8 cellular contexts compared by ENCODE assay signal in the genomic region with DNA sequence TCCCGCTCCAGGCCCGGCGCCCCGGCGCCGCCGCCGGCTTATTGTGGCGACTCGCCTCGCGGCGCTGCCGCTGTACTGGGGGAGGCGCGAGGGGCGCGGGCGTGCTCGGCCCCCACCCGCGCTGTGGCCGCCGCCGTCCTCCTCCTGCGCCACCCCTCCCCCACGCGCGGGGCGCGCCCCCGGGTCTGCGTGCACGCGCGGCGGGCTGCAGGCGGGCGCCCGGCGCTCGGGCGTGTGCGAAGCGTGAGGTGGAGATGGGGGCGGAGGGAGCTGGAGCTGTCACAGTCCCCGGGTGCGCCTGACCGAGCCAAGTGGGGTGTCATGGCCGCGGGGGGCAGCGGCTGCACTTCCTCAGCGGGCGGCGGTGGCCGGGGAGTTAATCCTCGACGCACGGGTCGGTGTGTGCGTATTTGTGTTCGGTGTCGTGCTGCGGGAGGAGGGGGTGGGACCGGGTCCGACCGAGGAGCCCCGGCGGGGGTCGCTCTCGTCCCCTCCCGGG. TPM values are rescaled to one million over a fixed set of nuclear protein-coding genes. Genes with fewer than 3 reads are reported as not detected.
DNase-seq lines count a peak whose midpoint lies in the region; ATAC-seq and TF ChIP-seq lines count a peak whose summit lies in the region.

No MANE protein-coding gene starts in this region.

- peak overlapping the region; percentile 75 for H3K4me3 ChIP-seq in PC-9
- peak overlapping the region; percentile 32 to 87 (median 51) for H3K4me3 ChIP-seq in fibroblast of lung (replicated peaks in 1 of 4; ENCODE audit: control extremely low read depth in 1 of 4, insufficient read depth in 1 of 4, low read depth in 3 of 4, low read length in 4 of 4)
- H3K4me3 ChIP-seq in naive thymus-derived CD4-positive, alpha-beta T cell (ENCODE audit: low read length): peak overlapping the region; percentile 50

- H3K9me2 ChIP-seq in PC-9 (ENCODE audit: insufficient read depth): no peaks in the 10 kb centered on the region

- H3K36me3 ChIP-seq in PC-9 (ENCODE audit: low read depth) (no peaks in the 10 kb centered on the region), fibroblast of lung (ENCODE audit: control insufficient read depth, insufficient read depth, low read length) (no peaks in the 10 kb centered on the region)
- H3K36me3 ChIP-seq in naive thymus-derived CD4-positive, alpha-beta T cell (ENCODE audit: control insufficient read depth in 2 of 3, insufficient read depth in 3 of 3, low read length in 3 of 3): peaks cover 0 to 3% (median 0%) of the 10 kb centered on the region in 3 experiments

- TF ChIP-seq CTCF in PC-9 (conservative IDR thresholded peaks at IDR 0.05) (no peak), fibroblast of lung (conservative IDR thresholded peaks at IDR 0.05 in 1 of 2, IDR thresholded peaks at IDR 0.05 in 1 of 2; ENCODE audit: low read depth in 1 of 2, low read length in 2 of 2) (no peak)

- ATAC-seq in GM19397 (IDR thresholded peaks at IDR 0.05; ENCODE audit: unreplicated experiment): peak; percentile 52
- ATAC-seq in HG03521 (IDR thresholded peaks at IDR 0.05; ENCODE audit: unreplicated experiment): peak; percentile 56
- peak; percentile 81 for ATAC-seq in naive thymus-derived CD4-positive, alpha-beta T cell
- peak; percentile 83 for ATAC-seq in stimulated activated effector memory CD8-positive, alpha-beta T cell treated with anti-CD3 and anti-CD28 coated beads, Interleukin-12 subunit alpha, Interleukin-12 subunit beta, amount 100 ng/mL, for 72 hours

- peak overlapping the region in 7 of 9 donors; percentile 43 to 91 (median 86) for H3K27ac Mint-ChIP-seq in naive thymus-derived CD4-positive, alpha-beta T cell
- peak overlapping the region; percentile 94 for H3K27ac Mint-ChIP-seq in stimulated activated effector memory CD8-positive, alpha-beta T cell treated with anti-CD3 and anti-CD28 coated beads, Interleukin-12 subunit alpha, Interleukin-12 subunit beta, amount 100 ng/mL, for 72 hours

- peaks cover 18% of the 10 kb centered on the region for H3K4me1 ChIP-seq in PC-9 (replicated peaks; ENCODE audit: insufficient read depth)
- peaks cover 4% of the 10 kb centered on the region for H3K4me1 ChIP-seq in fibroblast of lung (ENCODE audit: control insufficient read depth, extremely low read depth, insufficient read depth, low read length)
- peaks cover 25 to 26% of the 10 kb centered on the region in 2 donors for H3K4me1 ChIP-seq in naive thymus-derived CD4-positive, alpha-beta T cell (ENCODE audit: control insufficient read depth in 2 of 2, insufficient read depth in 2 of 2, low read length in 2 of 2)

- no TSS peak for BruUV-seq in PC-9 (replicated peaks; lab: Mats Ljungman, UMichigan)

- H3K4me2 ChIP-seq in PC-9 (peak overlapping the region; percentile 89), fibroblast of lung (ENCODE audit: extremely low read depth, insufficient read depth, low read length) (peak overlapping the region; percentile 36)

- H3K79me2 ChIP-seq in PC-9 (ENCODE audit: low read depth) (peaks cover 50% of the 10 kb centered on the region), fibroblast of lung (ENCODE audit: control insufficient read depth, insufficient read depth, low read length) (peaks cover 50% of the 10 kb centered on the region)

- H3K9me3 ChIP-seq in PC-9 (ENCODE audit: insufficient read depth, low read depth): no peaks in the 10 kb centered on the region
- H3K9me3 ChIP-seq in fibroblast of lung (ENCODE audit: control insufficient read depth, insufficient read depth, low read depth, low read length): no peaks in the 10 kb centered on the region
- no peaks in the 10 kb centered on the region for H3K9me3 ChIP-seq in naive thymus-derived CD4-positive, alpha-beta T cell (ENCODE audit: control insufficient read depth in 2 of 3, low read length in 3 of 3)

- no peaks in the 10 kb centered on the region; the same call in 1 of the 2 replicates for H4K20me1 ChIP-seq in PC-9 (ENCODE audit: insufficient read depth)
- H4K20me1 ChIP-seq in fibroblast of lung (ENCODE audit: control insufficient read depth, extremely low read depth, insufficient read depth, low read length): no peaks in the 10 kb centered on the region

- H3K9ac ChIP-seq in fibroblast of lung (ENCODE audit: insufficient read depth, low read length): peak overlapping the region; percentile 67

- H3K9me3 Mint-ChIP-seq in naive thymus-derived CD4-positive, alpha-beta T cell: no peaks in the 10 kb centered on the region
- H3K9me3 Mint-ChIP-seq in stimulated activated effector memory CD8-positive, alpha-beta T cell treated with anti-CD3 and anti-CD28 coated beads, Interleukin-12 subunit alpha, Interleukin-12 subunit beta, amount 100 ng/mL, for 72 hours: no peaks in the 10 kb centered on the region

- POLR2A ChIA-PET in PC-9 (lab: Charles Lee; ENCODE audit: unreplicated experiment): no interaction called here
- POLR2A ChIA-PET in naive thymus-derived CD4-positive, alpha-beta T cell (lab: Charles Lee): interaction anchor here (0.9 to 1.1 kb wide), 2 partner anchors 246 to 1139 kb away, joined by 3 to 5 read pairs; partner anchors contain the start of genes TCTN3 and TM9SF3

- intact Hi-C loops in PC-9 (cut with micrococcal nuclease; ENCODE audit: unreplicated experiment): loop anchor here (5.0 kb wide), 2 partner anchors 205 to 245 kb away; partner anchors contain the start of gene TM9SF3
- intact Hi-C loops in naive thymus-derived CD4-positive, alpha-beta T cell (cut with micrococcal nuclease): loop anchor here (1.0 to 10.0 kb wide), 14 partner anchors 48 to 1615 kb away; partner anchors contain the start of genes CCNJ (in 2 of the 2), MMS19 (in 2 of the 2), UBTD1 (in 2 of the 2) and CC2D2B (in 1 of the 2)

- H3K4me1 Mint-ChIP-seq in naive thymus-derived CD4-positive, alpha-beta T cell: peaks cover 40 to 64% (median 56%) of the 10 kb centered on the region in 7 donors
- H3K4me1 Mint-ChIP-seq in stimulated activated effector memory CD8-positive, alpha-beta T cell treated with anti-CD3 and anti-CD28 coated beads, Interleukin-12 subunit alpha, Interleukin-12 subunit beta, amount 100 ng/mL, for 72 hours: peaks cover 46% of the 10 kb centered on the region

- peak; percentile 87 for DNase-seq in COLO668 (lab: John Stamatoyannopoulos, UW; ENCODE audit: unreplicated experiment)
- DNase-seq in PC-9: peak in 1 of 2 experiments; percentile 75
- DNase-seq in activated T-helper 1 cell treated with Interleukin-2 at 50 U/mL for 16 hours (ENCODE audit: low read depth): peak; percentile 81
- DNase-seq in fibroblast of lung (ENCODE audit: low read depth in 2 of 2): peak; percentile 67
- peak; percentile 82 to 97 (median 91) for DNase-seq in naive thymus-derived CD4-positive, alpha-beta T cell
- DNase-seq in stimulated activated effector memory CD8-positive, alpha-beta T cell treated with anti-CD3 and anti-CD28 coated beads, Interleukin-12 subunit alpha, Interleukin-12 subunit beta, amount 100 ng/mL, for 72 hours (ENCODE audit: low spot score in 2 of 2): peak; percentile 94 to 96

- peak overlapping the region; percentile 78 to 96 (median 86) for H3K4me3 Mint-ChIP-seq in naive thymus-derived CD4-positive, alpha-beta T cell
- peak overlapping the region; percentile 92 for H3K4me3 Mint-ChIP-seq in stimulated activated effector memory CD8-positive, alpha-beta T cell treated with anti-CD3 and anti-CD28 coated beads, Interleukin-12 subunit alpha, Interleukin-12 subunit beta, amount 100 ng/mL, for 72 hours

- H3K27ac ChIP-seq in PC-9: peak overlapping the region; percentile 72
- peak overlapping the region; percentile 26 for H3K27ac ChIP-seq in fibroblast of lung (ENCODE audit: insufficient read depth, low read length)
- H3K27ac ChIP-seq in naive thymus-derived CD4-positive, alpha-beta T cell (ENCODE audit: low read depth, low read length): peak overlapping the region; percentile 88

- CTCF ChIA-PET in PC-9 (lab: Charles Lee): interaction anchor here (0.6 kb wide), 1 partner anchor 204 kb away, joined by 5 read pairs; no protein-coding TSS in a partner anchor
- CTCF ChIA-PET in naive thymus-derived CD4-positive, alpha-beta T cell (lab: Charles Lee): interaction anchor here (0.6 kb wide), 1 partner anchor 12 kb away, joined by 3 read pairs; no protein-coding TSS in a partner anchor

- H3K27me3 Mint-ChIP-seq in naive thymus-derived CD4-positive, alpha-beta T cell: peaks cover 0 to 5% (median 0%) of the 10 kb centered on the region in 5 donors

- H2AFZ ChIP-seq in PC-9 (no peak overlapping the region), fibroblast of lung (ENCODE audit: low read length) (no peak overlapping the region)

- peaks cover 15% of the 10 kb centered on the region for H3F3A ChIP-seq in PC-9 (ENCODE audit: insufficient read depth, low read depth)

- no peaks in the 10 kb centered on the region for H3K27me3 ChIP-seq in PC-9 (ENCODE audit: insufficient read depth, low read depth)
- no peaks in the 10 kb centered on the region for H3K27me3 ChIP-seq in fibroblast of lung (ENCODE audit: control insufficient read depth, insufficient read depth, low read length)
- H3K27me3 ChIP-seq in naive thymus-derived CD4-positive, alpha-beta T cell (ENCODE audit: control insufficient read depth in 2 of 2, insufficient read depth in 2 of 2, low read length in 2 of 2): no peaks in the 10 kb centered on the region

- peaks cover 0 to 17% (median 0%) of the 10 kb centered on the region in 5 donors for H3K36me3 Mint-ChIP-seq in naive thymus-derived CD4-positive, alpha-beta T cell
- peaks cover 25% of the 10 kb centered on the region for H3K36me3 Mint-ChIP-seq in stimulated activated effector memory CD8-positive, alpha-beta T cell treated with anti-CD3 and anti-CD28 coated beads, Interleukin-12 subunit alpha, Interleukin-12 subunit beta, amount 100 ng/mL, for 72 hours

RNA-seq across cellular contexts. Expression of gene LCOR, which starts 0.7 kb away (rescaled TPM):
- 28.1 and 36.4 TPM in 2 replicates for total RNA-seq in PC-9 (2021)
- total RNA-seq in fibroblast of lung: 10.3 and 15.7 TPM in 2 replicates
- 15.0 and 15.2 TPM in 2 replicates for polyA plus RNA-seq in fibroblast of lung
- polyA plus RNA-seq in fibroblast of lung (2012): 5.0 and 5.9 TPM in 2 replicates
- 12.1 and 20.6 TPM in 2 replicates for polyA minus RNA-seq in fibroblast of lung (ENCODE audit: low replicate concordance)
- 10 to 100 TPM; 25.3 to 55.9 (median 51.8) TPM for total RNA-seq in naive thymus-derived CD4-positive, alpha-beta T cell
- polyA plus RNA-seq in naive thymus-derived CD4-positive, alpha-beta T cell: 10 to 100 TPM; 26.8 to 27.1 TPM

Comparison
In these comparisons a context has a peak if more than half of its experiments do, and no peak if none do; other contexts are left out.
1. H3K27ac ChIP-seq: peak in every context shown above with its lines; median percentile 88 in naive thymus-derived CD4-positive, alpha-beta T cell; 72 in PC-9; 26 in fibroblast of lung.